In genomic region chr19:6807291-6807690, GRCh38 we compare ENCODE assay signal across 27 cellular contexts. TPM values are rescaled to one million over a fixed set of nuclear protein-coding genes. Genes with fewer than 3 reads are reported as not detected.
"Had no signal": no experiment of that assay in that cellular context is flagged by ENCODE, and none has a peak within 500 bp of the region (broad histone marks: within the 10 kb centered on the region; RNA-seq: fewer than 3 reads in every experiment).

No MANE protein-coding gene starts in this region.

- H3K27ac ChIP-seq: brain microvascular endothelial cell, heart left ventricle, left lung, uterus had no signal

- DNase-seq: activated CD4-positive, alpha-beta T cell treated with anti-CD3 and anti-CD28 coated beads for 36 hours; activated CD4-positive, CD25-positive, alpha-beta regulatory T cell; activated CD8-positive, alpha-beta memory T cell treated with anti-CD3 and anti-CD28 coated beads, Interleukin-2, amount 10 ng/mL, durations not matched to agents 7 days and 5 days; activated CD8-positive, alpha-beta T cell treated with anti-CD3 and anti-CD28 coated beads, Interleukin-2, amount 10 ng/mL, durations not matched to agents 7 days and 5 days; activated naive CD4-positive, alpha-beta T cell treated with Interleukin-2 at 50 U/mL for 16 hours; activated naive CD8-positive, alpha-beta T cell treated with anti-CD3 and anti-CD28 coated beads, Interleukin-2, amount 10 ng/mL, durations not matched to agents 7 days and 5 days; activated T-cell treated with anti-CD3 and anti-CD28 coated beads, Interleukin-2, amount 50 U/mL, for 48 hours; amniotic stem cell; brain microvascular endothelial cell; caudate nucleus; endodermal cell; foreskin fibroblast; heart left ventricle; left lung; midbrain; posterior cingulate gyrus; right cardiac atrium; spleen; uterus had no signal

- ATAC-seq: activated CD4-positive, alpha-beta T cell treated with anti-CD3 and anti-CD28 coated beads for 36 hours; activated CD8-positive, alpha-beta memory T cell treated with anti-CD3 and anti-CD28 coated beads, Interleukin-2, amount 10 ng/mL, durations not matched to agents 7 days and 5 days; activated CD8-positive, alpha-beta T cell treated with anti-CD3 and anti-CD28 coated beads, Interleukin-2, amount 10 ng/mL, durations not matched to agents 7 days and 5 days; esophagus mucosa; heart left ventricle; left lung; right cardiac atrium had no signal

- H3K27ac Mint-ChIP-seq: activated CD8-positive, alpha-beta memory T cell treated with anti-CD3 and anti-CD28 coated beads, Interleukin-2, amount 10 ng/mL, durations not matched to agents 7 days and 5 days; activated CD8-positive, alpha-beta T cell treated with anti-CD3 and anti-CD28 coated beads, Interleukin-2, amount 10 ng/mL, durations not matched to agents 7 days and 5 days; activated naive CD8-positive, alpha-beta T cell treated with anti-CD3 and anti-CD28 coated beads, Interleukin-2, amount 10 ng/mL, durations not matched to agents 7 days and 5 days; dendritic cell treated with granulocyte-macrophage colony-stimulating factor and Interleukin-4, amounts not matched to agents 40 ng/mL and 50 ng/mL, for 4 days; endodermal cell; nephron; stimulated activated naive CD8-positive, alpha-beta T cell treated with anti-CD3 and anti-CD28 coated beads, Interleukin-15, Interleukin-2, amounts not matched to agents 100 ng/mL and 50 ng/mL, for 24 hours; type B pancreatic cell had no signal

- H3K4me3 ChIP-seq: heart left ventricle, left lung, lung, spleen, uterus had no signal

- H3K36me3 ChIP-seq: brain microvascular endothelial cell, heart left ventricle, left lung, uterus had no signal

- H3K9me3 ChIP-seq: left lung, spleen, uterus had no signal

- H3K9me3 Mint-ChIP-seq: dendritic cell treated with granulocyte-macrophage colony-stimulating factor and Interleukin-4, amounts not matched to agents 40 ng/mL and 50 ng/mL, for 4 days had no signal

- H3K27me3 Mint-ChIP-seq: activated CD4-positive, alpha-beta T cell treated with anti-CD3 and anti-CD28 coated beads for 36 hours; activated CD8-positive, alpha-beta memory T cell treated with anti-CD3 and anti-CD28 coated beads, Interleukin-2, amount 10 ng/mL, durations not matched to agents 7 days and 5 days; activated naive CD8-positive, alpha-beta T cell treated with anti-CD3 and anti-CD28 coated beads, Interleukin-2, amount 10 ng/mL, durations not matched to agents 7 days and 5 days; dendritic cell treated with granulocyte-macrophage colony-stimulating factor and Interleukin-4, amounts not matched to agents 40 ng/mL and 50 ng/mL, for 4 days; stimulated activated naive CD8-positive, alpha-beta T cell treated with anti-CD3 and anti-CD28 coated beads, Interleukin-15, Interleukin-2, amounts not matched to agents 100 ng/mL and 50 ng/mL, for 24 hours had no signal

- H3K36me3 Mint-ChIP-seq: type B pancreatic cell had no signal

- H3K4me3 Mint-ChIP-seq: activated CD4-positive, alpha-beta T cell treated with anti-CD3 and anti-CD28 coated beads for 36 hours; activated CD8-positive, alpha-beta memory T cell treated with anti-CD3 and anti-CD28 coated beads, Interleukin-2, amount 10 ng/mL, durations not matched to agents 7 days and 5 days; activated CD8-positive, alpha-beta T cell treated with anti-CD3 and anti-CD28 coated beads, Interleukin-2, amount 10 ng/mL, durations not matched to agents 7 days and 5 days; activated naive CD8-positive, alpha-beta T cell treated with anti-CD3 and anti-CD28 coated beads, Interleukin-2, amount 10 ng/mL, durations not matched to agents 7 days and 5 days; dendritic cell treated with granulocyte-macrophage colony-stimulating factor and Interleukin-4, amounts not matched to agents 40 ng/mL and 50 ng/mL, for 4 days; endodermal cell; nephron; stimulated activated naive CD8-positive, alpha-beta T cell treated with anti-CD3 and anti-CD28 coated beads, Interleukin-15, Interleukin-2, amounts not matched to agents 100 ng/mL and 50 ng/mL, for 24 hours; type B pancreatic cell had no signal

- H3K27me3 ChIP-seq: brain microvascular endothelial cell, left lung, spleen, uterus had no signal

- H3K4me1 Mint-ChIP-seq: endodermal cell, nephron had no signal

- H3K4me1 ChIP-seq: uterus had no signal

RNA-seq across cellular contexts. Expression of gene VAV1, which starts 34.8 kb away (rescaled TPM):
- total RNA-seq: astrocyte, endodermal cell had no signal

RNA-seq across cellular contexts. Expression of gene SH2D3A, which starts 40.1 kb away (rescaled TPM):
- total RNA-seq: osteoblast had no signal
